In genomic region chr19:40549007-40549708, GRCh38 we compare ENCODE assay signal across 8 cellular contexts. TPM values are rescaled to one million over a fixed set of nuclear protein-coding genes. Genes with fewer than 3 reads are reported as not detected.
A peak's percentile ranks its signal among the peaks of the same experiment; 100 is the strongest.
DNase-seq lines count a peak whose midpoint lies in the region; ATAC-seq and TF ChIP-seq lines count a peak whose summit lies in the region.

No MANE protein-coding gene starts in this region.

- no peak overlapping the region for H3K27ac ChIP-seq in OCI-LY3 (ENCODE audit: low read length)

- no peaks in the 10 kb centered on the region for H3K36me3 ChIP-seq in OCI-LY3 (replicated peaks; ENCODE audit: low read depth, low read length)

- TF ChIP-seq POLR2A in lower leg skin (IDR thresholded peaks at IDR 0.05): no peak

- peak overlapping the region; percentile 45 for H3K4me2 ChIP-seq in OCI-LY3 (ENCODE audit: low read length)

- peaks cover 6% of the 10 kb centered on the region; the same call in 1 of the 2 replicates for H3K9me3 ChIP-seq in OCI-LY3 (ENCODE audit: insufficient read depth, low read length)

- peaks cover 4% of the 10 kb centered on the region; the same call in 1 of the 2 replicates for H3K27me3 ChIP-seq in OCI-LY3 (ENCODE audit: low read depth, low read length)

- H3K9ac ChIP-seq in OCI-LY3 (ENCODE audit: low read length): no peak overlapping the region

- peak overlapping the region; percentile 45; the same call in 1 of the 2 replicates for H3K4me3 ChIP-seq in OCI-LY3 (ENCODE audit: low read length)
- H3K4me3 ChIP-seq in foreskin fibroblast (ENCODE audit: low read depth in 1 of 2, low read length in 2 of 2): no peak overlapping the region
- H3K4me3 ChIP-seq in lower leg skin (ENCODE audit: low read depth, poor library complexity, severe bottlenecking): no peak overlapping the region

- TF ChIP-seq CTCF in OCI-LY3 (IDR thresholded peaks at IDR 0.05; ENCODE audit: low read depth, low read length): peak; percentile 32; the same call in 1 of the 2 replicates
- TF ChIP-seq CTCF in foreskin fibroblast (IDR thresholded peaks at IDR 0.05; ENCODE audit: low read depth, low read length): peak; percentile 29
- TF ChIP-seq CTCF in lower leg skin (IDR thresholded peaks at IDR 0.05): no peak

- H3K4me1 ChIP-seq in OCI-LY3 (ENCODE audit: low read length): no peaks in the 10 kb centered on the region

- no peaks in the 10 kb centered on the region for H3K79me2 ChIP-seq in OCI-LY3 (ENCODE audit: low read length)

- intact Hi-C loops in lower leg skin (cut with DNase I; ENCODE audit: low total_unique reads): no loop called here

- no peaks in the 10 kb centered on the region for H4K20me1 ChIP-seq in OCI-LY3 (ENCODE audit: insufficient read depth, low read length)

- 6 to 8% methylated on average over 28 to 42 of the region's 43 CpGs for WGBS in lower leg skin, 2 donors

- peak overlapping the region; percentile 61; the same call in 1 of the 2 replicates for H2AFZ ChIP-seq in OCI-LY3 (ENCODE audit: low read depth, low read length)

- no peak for ATAC-seq in GM18502 (IDR thresholded peaks at IDR 0.05; ENCODE audit: poor library complexity, unreplicated experiment)

- DNase-seq in NOMO-1 (lab: John Stamatoyannopoulos, UW; ENCODE audit: unreplicated experiment in 2 of 2) (peak; percentile 21 to 23), NOMO-1 treated with dmso at 0.1 percent for 144 hours (lab: John Stamatoyannopoulos, UW; ENCODE audit: unreplicated experiment) (no peak), foreskin fibroblast (peak in 1 of 2 donors; percentile 66), renal cortical epithelial cell (ENCODE audit: low read depth) (peak; percentile 16), lower leg skin (ENCODE audit: low spot score in 2 of 2) (no peak)
- peak; percentile 85 to 87 for DNase-seq in activated T-cell treated with anti-CD3 and anti-CD28 coated beads, Interleukin-2, amount 50 U/mL, for 48 hours

RNA-seq across cellular contexts. Expression of gene SHKBP1, which starts 27.5 kb away (rescaled TPM):
- 32.8 and 53.5 TPM in 2 replicates for total RNA-seq in renal cortical epithelial cell
- total RNA-seq in lower leg skin: 10 to 100 TPM; 39.6 to 53.4 (median 43.0) TPM

RNA-seq across cellular contexts. Expression of gene LTBP4, which starts 52.0 kb away (rescaled TPM):
- total RNA-seq in renal cortical epithelial cell (14.9 and 15.5 TPM in 2 replicates), lower leg skin (100 to 1,000 TPM; 113 to 181 (median 144) TPM)

Comparison
In these comparisons a context has a peak if more than half of its experiments do, and no peak if none do; other contexts are left out.
1. DNase-seq: peak in NOMO-1 (2 of 2), activated T-cell treated with anti-CD3 and anti-CD28 coated beads, Interleukin-2, amount 50 U/mL, for 48 hours (2 of 2) and renal cortical epithelial cell (single experiment); none in NOMO-1 treated with dmso at 0.1 percent for 144 hours (single experiment) and lower leg skin (0 of 2).
2. CTCF ChIP-seq: peak in OCI-LY3 (single experiment) and foreskin fibroblast (single experiment); none in lower leg skin (0 of 3).